Comparison of ENCODE assay signal across 12 cellular contexts in genomic region chr13:98976941-98977340, GRCh38. TPM values are rescaled to one million over a fixed set of nuclear protein-coding genes. Genes with fewer than 3 reads are reported as not detected.
A peak's percentile ranks its signal among the peaks of the same experiment; 100 is the strongest.
DNase-seq lines count a peak whose midpoint lies in the region; ATAC-seq and TF ChIP-seq lines count a peak whose summit lies in the region.
"Had no signal": no experiment of that assay in that cellular context is flagged by ENCODE, and none has a peak within 500 bp of the region (broad histone marks: within the 10 kb centered on the region; RNA-seq: fewer than 3 reads in every experiment).

No MANE protein-coding gene starts in this region.

- no peak for TF ChIP-seq CTCF in gastrocnemius medialis (IDR thresholded peaks at IDR 0.05 in 4 of 5, conservative IDR thresholded peaks at IDR 0.05 in 1 of 5)

- H3K36me3 ChIP-seq in gastrocnemius medialis = no peaks in the 10 kb centered on the region

- in situ Hi-C loops in gastrocnemius medialis (cut with MboI; ENCODE audit: low sequenced_read_pairs in 4 of 4) = no loop called here

- DNase-seq in ELR (ENCODE audit: low read depth) (peak; percentile 40), astrocyte of the hippocampus (ENCODE audit: low read depth, low spot score) (peak; percentile 53), inferior parietal cortex (ENCODE audit: extremely low spot score) (peak; percentile 42), gastrocnemius medialis (no peak), NCI-H2107 (lab: John Stamatoyannopoulos, UW) (no peak), germinal center (ENCODE audit: low spot score) (no peak), cortex of kidney (lab: John Stamatoyannopoulos, UW) (no peak), NCI-H2227 (lab: John Stamatoyannopoulos, UW; ENCODE audit: unreplicated experiment) (no peak)
- DNase-seq: COR-L47; NCI-H146; stimulated activated CD4-positive, alpha-beta T cell treated with anti-CD3 and anti-CD28 coated beads, Interleukin-12 subunit alpha, Interleukin-12 subunit beta, amount 100 ng/mL, for 4 hours had no signal

- H3K27me3 ChIP-seq in gastrocnemius medialis = peaks cover 0 to 4% (median 0%) of the 10 kb centered on the region in 3 donors

- intact Hi-C loops in gastrocnemius medialis (cut with DNase I; ENCODE audit: low total_unique reads) = loop anchor here (5.0 kb wide), 1 partner anchor 50 kb away; no protein-coding TSS in a partner anchor

- ATAC-seq in gastrocnemius medialis = no peak

- peaks cover under 1 to 15% of the 10 kb centered on the region in 2 donors for H3K4me1 ChIP-seq in gastrocnemius medialis

- H3K9me3 ChIP-seq in gastrocnemius medialis = no peaks in the 10 kb centered on the region

- H3K4me3 ChIP-seq in gastrocnemius medialis = peak overlapping the region; percentile 43 to 64 (median 54)

- peak overlapping the region; percentile 41 to 77 (median 66) for H3K27ac ChIP-seq in gastrocnemius medialis
- H3K27ac ChIP-seq: HL-60 had no signal

- no peak for TF ChIP-seq POLR2A in gastrocnemius medialis (IDR thresholded peaks at IDR 0.05)

RNA-seq across cellular contexts. Expression of gene DOCK9, which starts 0.9 kb away (rescaled TPM):
- 10 to 100 TPM; 31.4 to 46.7 (median 45.6) TPM for total RNA-seq in gastrocnemius medialis

Comparison
In these comparisons a context has a peak if more than half of its experiments do, and no peak if none do; other contexts are left out.
1. DNase-seq: peak in ELR (single experiment), astrocyte of the hippocampus (single experiment) and inferior parietal cortex (single experiment); none in gastrocnemius medialis (0 of 2), NCI-H2107 (single experiment), germinal center (single experiment), cortex of kidney (single experiment) and NCI-H2227 (single experiment).